ENCODE assay signal across 8 cellular contexts in the genomic region with DNA sequence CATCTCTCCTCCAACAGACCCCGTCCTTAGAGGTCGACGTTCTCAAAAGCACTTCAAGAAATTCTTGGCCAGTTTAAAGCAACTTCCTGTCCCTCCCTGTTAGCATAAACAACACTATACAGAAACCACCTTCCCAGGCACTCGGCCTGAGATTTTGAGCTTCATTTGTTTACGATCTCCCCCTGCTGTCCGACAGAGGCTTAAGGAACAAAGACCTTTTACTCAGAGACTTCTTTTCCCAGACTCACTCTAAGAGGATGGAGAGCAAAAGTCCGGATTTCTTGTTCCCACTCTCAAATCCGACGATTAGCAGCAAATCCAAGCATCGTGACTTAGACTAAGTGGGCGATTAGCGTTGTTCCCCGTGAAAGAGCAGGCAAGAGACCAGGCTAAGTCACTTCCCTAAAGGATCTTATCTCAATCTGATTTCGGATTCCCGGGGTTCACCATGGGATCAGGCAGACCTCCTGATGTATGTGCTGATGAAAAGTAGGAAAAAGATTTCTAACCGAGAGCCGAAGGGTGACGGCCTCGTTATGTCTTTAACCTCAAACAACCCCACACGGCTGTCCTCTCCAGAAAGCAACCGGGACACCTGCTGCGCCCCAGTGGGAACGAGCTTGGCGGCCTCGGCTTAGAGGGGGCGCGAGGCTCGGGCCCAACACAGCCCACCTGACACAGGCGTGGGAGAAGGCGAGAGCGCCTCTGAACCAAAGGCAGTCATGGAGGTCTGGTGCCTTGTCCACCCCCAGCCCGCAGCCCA. TPM values are rescaled to one million over a fixed set of nuclear protein-coding genes. Genes with fewer than 3 reads are reported as not detected.
DNase-seq lines count a peak whose midpoint lies in the region; ATAC-seq and TF ChIP-seq lines count a peak whose summit lies in the region.

No MANE protein-coding gene starts in this region.

- intact Hi-C loops in adrenal gland (cut with DNase I) (loop anchor here (5.0 to 10.0 kb wide), 4 partner anchors 41 to 259 kb away; a partner anchor contains a TSS), heart right ventricle (cut with DNase I) (loop anchor here (1.0 to 10.0 kb wide), 15 partner anchors 25 to 259 kb away; a partner anchor contains a TSS)

- H3K27ac ChIP-seq in HUES48 (ENCODE audit: low read depth, low read length) = peak overlapping the region; percentile 81
- H3K27ac ChIP-seq in adrenal gland = peak overlapping the region in 4 of 5 donors; percentile 74 to 95 (median 88)
- peak overlapping the region; percentile 86 to 97 (median 92) for H3K27ac ChIP-seq in heart right ventricle

- H3K4me3 ChIP-seq in HUES48 (ENCODE audit: low read depth, low read length) (peak overlapping the region; percentile 94), adrenal gland (peak overlapping the region in 3 of 4 donors; percentile 42 to 83 (median 65)), heart right ventricle (peak overlapping the region; percentile 81 to 100 (median 94))

- DNase-seq in A172 (ENCODE audit: low spot score) (peak; percentile 83), GM10266 (ENCODE audit: extremely low spot score) (peak; percentile 85), SK-N-DZ (ENCODE audit: low spot score) (peak; percentile 75), adrenal gland (peak; percentile 53 to 85 (median 67)), heart right ventricle (peak in 1 of 2 donors; percentile 79), pons (ENCODE audit: low spot score) (peak; percentile 75)

- H3K9ac ChIP-seq in HUES48 (ENCODE audit: low read depth, low read length) = peak overlapping the region; percentile 14

- peak; percentile 16 to 66 (median 49) for ATAC-seq in heart right ventricle
- ATAC-seq in GM21619 (IDR thresholded peaks at IDR 0.05; ENCODE audit: unreplicated experiment) = no peak

- peak; percentile 62 for TF ChIP-seq CTCF in GM10266 (IDR thresholded peaks at IDR 0.05; ENCODE audit: control insufficient read depth, insufficient read depth, low read depth, missing control alignments)
- TF ChIP-seq CTCF in adrenal gland (IDR thresholded peaks at IDR 0.05) = peak; percentile 14 to 76 (median 70)
- TF ChIP-seq CTCF in heart right ventricle (IDR thresholded peaks at IDR 0.05) = peak; percentile 32 to 79 (median 66)

- TF ChIP-seq POLR2A in adrenal gland (IDR thresholded peaks at IDR 0.05) = no peak

- H3K27me3 ChIP-seq in HUES48 (ENCODE audit: control insufficient read depth, insufficient read depth, low read length) (no peaks in the 10 kb centered on the region), adrenal gland (no peaks in the 10 kb centered on the region), heart right ventricle (no peaks in the 10 kb centered on the region)

- H3K9me3 ChIP-seq in HUES48 (ENCODE audit: control insufficient read depth, insufficient read depth, low read length) = no peaks in the 10 kb centered on the region
- no peaks in the 10 kb centered on the region for H3K9me3 ChIP-seq in adrenal gland (replicated peaks in 1 of 3)
- H3K9me3 ChIP-seq in heart right ventricle = no peaks in the 10 kb centered on the region

- WGBS in adrenal gland, 4 donors = 0 to 1% (median 1%) methylated on average over 15 to 32 of the region's 32 CpGs
- 0% methylated on average over 32 of the region's 32 CpGs for WGBS in heart right ventricle, 2 donors

- H3K36me3 ChIP-seq in HUES48 (ENCODE audit: control insufficient read depth, insufficient read depth, low read length) (peaks cover 31% of the 10 kb centered on the region), adrenal gland (replicated peaks in 1 of 2) (peaks cover 0 to 18% of the 10 kb centered on the region in 2 donors), heart right ventricle (peaks cover 0 to 58% (median 7%) of the 10 kb centered on the region in 9 donors)

- H3K4me1 ChIP-seq in HUES48 (ENCODE audit: control insufficient read depth, insufficient read depth, low read length) = peaks cover 4% of the 10 kb centered on the region; the same call in 1 of the 2 replicates
- peaks cover 15 to 37% of the 10 kb centered on the region in 2 donors for H3K4me1 ChIP-seq in adrenal gland (replicated peaks in 1 of 2)
- H3K4me1 ChIP-seq in heart right ventricle = peaks cover 24 to 67% (median 57%) of the 10 kb centered on the region in 9 donors

RNA-seq across cellular contexts. Expression of a gene that starts 0.6 kb away (rescaled TPM):
- 36.1 and 40.8 TPM in 2 replicates for total RNA-seq in A172 (2014; rRNA removed; shearing (Covaris generic))
- 37.8 and 68.7 TPM in 2 replicates for polyA plus RNA-seq in SK-N-DZ (2014; cell fraction: cytosol; rRNA removed)
- polyA plus RNA-seq in SK-N-DZ (2014; cell fraction: nucleus; rRNA removed) = 36.9 and 41.0 TPM in 2 replicates
- total RNA-seq in adrenal gland (10 to 100 TPM; 22.3 to 91.6 (median 39.9) TPM), heart right ventricle (10 to 100 TPM; 26.8 to 41.2 (median 32.7) TPM)
- polyA plus RNA-seq in adrenal gland (10 to 100 TPM; 22.6 to 41.1 (median 34.0) TPM), heart right ventricle (10 to 100 TPM; 38.6 to 45.5 TPM)

RNA-seq across cellular contexts. Expression of a gene that starts 23.3 kb away (rescaled TPM):
- 148 and 155 TPM in 2 replicates for total RNA-seq in A172 (2014; rRNA removed; shearing (Covaris generic))
- polyA plus RNA-seq in SK-N-DZ (2014; cell fraction: cytosol; rRNA removed) = 12.5 and 14.0 TPM in 2 replicates
- 17.3 and 17.7 TPM in 2 replicates for polyA plus RNA-seq in SK-N-DZ (2014; cell fraction: nucleus; rRNA removed)
- total RNA-seq in adrenal gland (100 to 1,000 TPM in 1 of 8 donors, 10 to 100 TPM in 7; 50.4 to 103 (median 79.1) TPM), heart right ventricle (100 to 1,000 TPM; 131 to 229 (median 179) TPM)
- polyA plus RNA-seq in adrenal gland (10 to 100 TPM; 35.6 to 71.4 (median 71.3) TPM), heart right ventricle (100 to 1,000 TPM; 101 to 120 TPM)

RNA-seq across cellular contexts. Expression of a gene that starts 46.8 kb away (rescaled TPM):
- 31.6 and 45.9 TPM in 2 replicates for total RNA-seq in A172 (2014; rRNA removed; shearing (Covaris generic))
- polyA plus RNA-seq in SK-N-DZ (2014; cell fraction: cytosol; rRNA removed) = 13.5 and 18.0 TPM in 2 replicates
- 11.6 and 16.5 TPM in 2 replicates for polyA plus RNA-seq in SK-N-DZ (2014; cell fraction: nucleus; rRNA removed)
- total RNA-seq in adrenal gland (100 to 1,000 TPM in 1 of 8 donors, 10 to 100 TPM in 7; 32.1 to 107 (median 54.3) TPM), heart right ventricle (10 to 100 TPM; 39.5 to 61.0 (median 50.6) TPM)
- polyA plus RNA-seq in adrenal gland (100 to 1,000 TPM in 1 of 3 donors, 10 to 100 TPM in 2; 16.4 to 157 (median 17.8) TPM), heart right ventricle (10 to 100 TPM in 1 of 2 donors, 1 to 10 TPM in 1; 8.0 to 36.9 TPM)

RNA-seq across cellular contexts. Expression of a gene that starts 59.8 kb away (rescaled TPM):
- 84.2 and 89.2 TPM in 2 replicates for total RNA-seq in A172 (2014; rRNA removed; shearing (Covaris generic))
- 63.1 and 68.9 TPM in 2 replicates for polyA plus RNA-seq in SK-N-DZ (2014; cell fraction: cytosol; rRNA removed)
- polyA plus RNA-seq in SK-N-DZ (2014; cell fraction: nucleus; rRNA removed) = 13.0 and 14.7 TPM in 2 replicates
- total RNA-seq in adrenal gland = 10 to 100 TPM; 55.4 to 80.6 (median 61.0) TPM
- 10 to 100 TPM; 20.3 to 62.7 (median 23.0) TPM for polyA plus RNA-seq in adrenal gland
- total RNA-seq in heart right ventricle = 10 to 100 TPM; 30.4 to 47.5 (median 37.9) TPM
- 10 to 100 TPM; 22.2 to 29.4 TPM for polyA plus RNA-seq in heart right ventricle
